ENCODE assay signal across 1 cellular context in the genomic region with DNA sequence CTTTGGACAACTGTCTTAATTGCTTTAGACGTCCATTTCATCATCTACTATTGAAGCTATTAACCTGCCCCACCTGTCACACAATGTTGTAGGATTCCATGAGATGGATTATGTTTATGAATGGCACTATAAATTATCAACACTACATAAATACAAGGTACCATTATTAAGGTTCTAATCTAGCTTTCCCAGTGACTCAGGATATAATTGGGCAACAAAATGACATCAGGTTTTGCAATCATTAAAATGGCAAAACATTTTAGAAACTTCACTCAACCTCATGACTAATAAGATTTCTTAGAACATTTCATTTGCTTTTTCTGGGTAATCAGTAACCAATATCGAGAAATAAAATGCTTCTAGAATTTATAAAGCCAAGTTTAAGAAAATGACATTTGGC.
TF ChIP-seq lines count a peak whose summit lies in the region.

No MANE protein-coding gene starts in this region.

TF ChIP-seq in HepG2, 621 proteins besides CTCF, POLR2A, EP300 and RAD21:
- TF ChIP-seq SMARCC2 (IDR thresholded peaks at IDR 0.05) (no peak), ZSCAN22 (CRISPR knock-in tag; IDR thresholded peaks at IDR 0.05) (no peak), ZMYM4 (CRISPR knock-in tag; IDR thresholded peaks at IDR 0.05) (no peak)
TF ChIP-seq in HepG2: peak in this region for 0.
